ENCODE assay signal across 21 cellular contexts in the genomic region with DNA sequence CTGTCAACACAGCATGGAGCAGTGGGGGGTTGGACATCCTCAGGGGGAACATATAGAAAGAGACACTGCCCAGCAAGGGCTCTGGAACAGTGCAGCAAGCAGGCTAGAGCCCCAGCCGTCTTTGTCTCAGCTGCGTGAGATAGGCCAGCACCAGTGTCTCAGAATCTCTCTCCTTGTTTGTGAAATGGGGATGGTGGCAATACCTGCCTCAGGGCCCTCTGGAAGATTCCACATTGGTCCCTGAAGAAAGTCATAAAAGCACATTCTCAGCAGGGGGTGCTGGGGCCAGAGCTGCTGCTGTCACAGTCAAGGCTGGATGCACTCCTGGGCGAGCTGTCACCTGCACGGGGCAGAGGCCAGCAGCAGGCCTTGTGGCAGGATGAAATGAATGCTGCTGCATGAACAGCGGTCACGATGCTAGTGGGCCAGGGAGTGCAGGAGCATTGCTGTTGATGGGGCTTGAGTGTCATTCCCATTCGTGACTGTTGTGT.
DNase-seq lines count a peak whose midpoint lies in the region; ATAC-seq and TF ChIP-seq lines count a peak whose summit lies in the region.
"Had no signal": no experiment of that assay in that cellular context is flagged by ENCODE, and none has a peak within 500 bp of the region (broad histone marks: within the 10 kb centered on the region; RNA-seq: fewer than 3 reads in every experiment).

No MANE protein-coding gene starts in this region.

- H3K4me3 ChIP-seq in H7 (ENCODE audit: insufficient read depth, low read depth, low read length) (no peak overlapping the region), endodermal cell (ENCODE audit: low read length) (no peak overlapping the region)
- H3K4me3 ChIP-seq: prostate gland, SJSA1, tibial artery had no signal

- no peak overlapping the region for H3K27ac Mint-ChIP-seq in endodermal cell
- H3K27ac Mint-ChIP-seq in osteocyte (ENCODE audit: unreplicated experiment) = no peak overlapping the region
- H3K27ac Mint-ChIP-seq: stimulated activated naive CD8-positive, alpha-beta T cell treated with anti-CD3 and anti-CD28 coated beads, Interleukin-15, Interleukin-2, amounts not matched to agents 100 ng/mL and 50 ng/mL, for 24 hours had no signal

- no peak overlapping the region for H3K9ac ChIP-seq in endodermal cell (ENCODE audit: extremely low read depth, low read length, poor library complexity, severe bottlenecking)

- H3K4me3 Mint-ChIP-seq in endodermal cell (no peak overlapping the region), osteocyte (ENCODE audit: unreplicated experiment) (no peak overlapping the region)
- H3K4me3 Mint-ChIP-seq: central memory CD8-positive, alpha-beta T cell; stimulated activated naive CD8-positive, alpha-beta T cell treated with anti-CD3 and anti-CD28 coated beads, Interleukin-15, Interleukin-2, amounts not matched to agents 100 ng/mL and 50 ng/mL, for 24 hours had no signal

- no peaks in the 10 kb centered on the region for H3K9me3 ChIP-seq in endodermal cell (ENCODE audit: control insufficient read depth, low read length)
- H3K9me3 ChIP-seq: prostate gland, SJSA1, tibial artery had no signal

- H3K36me3 Mint-ChIP-seq in endodermal cell (ENCODE audit: low read depth) = no peaks in the 10 kb centered on the region
- no peaks in the 10 kb centered on the region for H3K36me3 Mint-ChIP-seq in osteocyte (ENCODE audit: unreplicated experiment)

- H3K27ac ChIP-seq in endodermal cell (ENCODE audit: low read depth, low read length) = no peak overlapping the region
- H3K27ac ChIP-seq: prostate gland, SJSA1, tibial artery had no signal

- DNase-seq in COLO668 (lab: John Stamatoyannopoulos, UW; ENCODE audit: unreplicated experiment) (peak; percentile 21), H7 (peak; percentile 13), endodermal cell (peak; percentile 40), osteocyte (ENCODE audit: extremely low spot score, unreplicated experiment) (peak; percentile 79), NCI-H1092 (lab: John Stamatoyannopoulos, UW) (no peak)
- DNase-seq: activated CD4-positive, alpha-beta T cell treated with anti-CD3 and anti-CD28 coated beads, Interleukin-2, amount 50 U/mL, for 4 hours; activated gamma-delta T cell treated with Interleukin-2 at 50 U/mL for 16 hours; DMS79 treated with DMSO at 0.1 percent for 48 hours; effector CD8-positive, alpha-beta T cell; mesenchymal stem cell; MV-4-11; NCI-H146; NCI-H446 treated with DMSO at 0.1 percent for 48 hours; NCI-H82 had no signal

- no peak for TF ChIP-seq CTCF in endodermal cell (conservative IDR thresholded peaks at IDR 0.05)
- no peak for TF ChIP-seq CTCF in osteocyte (IDR thresholded peaks at IDR 0.05)

- H3K27me3 ChIP-seq in H7 (ENCODE audit: control insufficient read depth, insufficient read depth, low read length) (no peaks in the 10 kb centered on the region), endodermal cell (ENCODE audit: control insufficient read depth, insufficient read depth, low read length, poor library complexity, severe bottlenecking) (no peaks in the 10 kb centered on the region)
- H3K27me3 ChIP-seq: tibial artery had no signal

- H3K4me1 Mint-ChIP-seq in endodermal cell (no peaks in the 10 kb centered on the region), osteocyte (ENCODE audit: unreplicated experiment) (no peaks in the 10 kb centered on the region)
- H3K4me1 Mint-ChIP-seq: central memory CD8-positive, alpha-beta T cell had no signal

- H3K9me3 Mint-ChIP-seq in endodermal cell (no peaks in the 10 kb centered on the region), osteocyte (ENCODE audit: unreplicated experiment) (no peaks in the 10 kb centered on the region)
- H3K9me3 Mint-ChIP-seq: central memory CD8-positive, alpha-beta T cell; stimulated activated naive CD8-positive, alpha-beta T cell treated with anti-CD3 and anti-CD28 coated beads, Interleukin-15, Interleukin-2, amounts not matched to agents 100 ng/mL and 50 ng/mL, for 24 hours had no signal

- 85 to 96% methylated on average over 5 to 7 of the region's 7 CpGs for WGBS in endodermal cell (ENCODE audit: insufficient coverage in 1 of 2, insufficient read length in 1 of 2), 2 experiments

- no peaks in the 10 kb centered on the region for H3K4me1 ChIP-seq in endodermal cell (ENCODE audit: control insufficient read depth, insufficient read depth, low read length)
- H3K4me1 ChIP-seq: prostate gland, SJSA1, tibial artery had no signal

- peaks cover 5% of the 10 kb centered on the region for H3K27me3 Mint-ChIP-seq in endodermal cell (ENCODE audit: insufficient read depth)
- H3K27me3 Mint-ChIP-seq in osteocyte (ENCODE audit: unreplicated experiment) = no peaks in the 10 kb centered on the region
- H3K27me3 Mint-ChIP-seq: central memory CD8-positive, alpha-beta T cell; stimulated activated naive CD8-positive, alpha-beta T cell treated with anti-CD3 and anti-CD28 coated beads, Interleukin-15, Interleukin-2, amounts not matched to agents 100 ng/mL and 50 ng/mL, for 24 hours had no signal

- H3K36me3 ChIP-seq in H7 (replicated peaks; ENCODE audit: control insufficient read depth, insufficient read depth, low read length) = no peaks in the 10 kb centered on the region
- H3K36me3 ChIP-seq in endodermal cell (ENCODE audit: control insufficient read depth, insufficient read depth, low read length) = no peaks in the 10 kb centered on the region
- H3K36me3 ChIP-seq: prostate gland, SJSA1, tibial artery had no signal

- ATAC-seq in HG02973 (IDR thresholded peaks at IDR 0.05; ENCODE audit: unreplicated experiment) (no peak), HG03521 (IDR thresholded peaks at IDR 0.05; ENCODE audit: unreplicated experiment) (no peak)
